ENCODE assay signal across 19 cellular contexts in the genomic region with DNA sequence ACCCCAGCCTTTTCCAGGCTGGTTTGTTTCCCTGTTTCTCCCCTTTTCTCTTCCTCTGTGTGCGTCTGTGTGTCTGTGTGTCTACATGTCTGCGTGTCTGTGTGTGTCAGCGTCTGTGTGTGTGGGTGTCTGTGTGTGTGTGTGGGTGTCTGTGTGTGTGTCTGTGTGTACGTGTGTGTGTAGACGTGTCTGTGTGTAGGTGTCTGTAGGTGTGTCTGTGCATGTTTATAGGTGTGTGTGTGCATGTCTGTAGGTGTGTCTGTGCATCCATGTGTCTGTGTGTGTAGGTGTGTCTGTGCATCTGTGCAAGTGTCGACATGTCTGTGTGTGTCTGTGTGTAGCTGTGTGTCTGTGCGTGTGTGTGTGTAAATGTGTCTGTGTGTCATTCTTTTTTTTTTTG. TPM values are rescaled to one million over a fixed set of nuclear protein-coding genes. Genes with fewer than 3 reads are reported as not detected.
"Had no signal": no experiment of that assay in that cellular context is flagged by ENCODE, and none has a peak within 500 bp of the region (broad histone marks: within the 10 kb centered on the region; RNA-seq: fewer than 3 reads in every experiment).

No MANE protein-coding gene starts in this region.

- H3K79me2 ChIP-seq: hepatocyte had no signal

- H3K27ac Mint-ChIP-seq: activated B cell treated with CpG ODN at 0.5 μM for 24 hours; activated CD8-positive, alpha-beta T cell treated with anti-CD3 and anti-CD28 coated beads, Interleukin-2, amount 10 ng/mL, durations not matched to agents 7 days and 5 days; stimulated activated naive CD8-positive, alpha-beta T cell treated with anti-CD3 and anti-CD28 coated beads, Interleukin-15, amount 100 ng/mL, for 72 hours had no signal

- H3K4me3 ChIP-seq: esophagus muscularis mucosa, hepatocyte, prostate gland, smooth muscle cell, upper lobe of right lung had no signal

- H3K4me3 Mint-ChIP-seq: activated B cell treated with CpG ODN at 0.5 μM for 24 hours; activated CD8-positive, alpha-beta T cell treated with anti-CD3 and anti-CD28 coated beads, Interleukin-2, amount 10 ng/mL, durations not matched to agents 7 days and 5 days; natural killer cell treated with Interleukin-12 subunit alpha and Interleukin-12 subunit beta and Interleukin-15 and Interleukin-18, amount 100 ng/mL, for 72 hours; stimulated activated naive CD8-positive, alpha-beta T cell treated with anti-CD3 and anti-CD28 coated beads, Interleukin-15, amount 100 ng/mL, for 72 hours had no signal

- H3K9me3 Mint-ChIP-seq: activated B cell treated with CpG ODN at 0.5 μM for 24 hours; natural killer cell treated with Interleukin-12 subunit alpha and Interleukin-12 subunit beta and Interleukin-15 and Interleukin-18, amount 100 ng/mL, for 72 hours; stimulated activated naive CD8-positive, alpha-beta T cell treated with anti-CD3 and anti-CD28 coated beads, Interleukin-15, amount 100 ng/mL, for 72 hours had no signal

- H3K36me3 ChIP-seq: esophagus muscularis mucosa, prostate gland, upper lobe of right lung had no signal

- H3K27me3 ChIP-seq: hepatocyte had no signal

- DNase-seq: activated B cell treated with CpG ODN at 0.5 μM for 24 hours; activated CD4-positive, alpha-beta T cell treated with anti-CD3 and anti-CD28 coated beads for 48 hours; activated CD8-positive, alpha-beta memory T cell treated with anti-CD3 and anti-CD28 coated beads, Interleukin-2, amount 50 U/mL, for 4 hours; activated CD8-positive, alpha-beta T cell treated with anti-CD3 and anti-CD28 coated beads, Interleukin-2, amount 10 ng/mL, durations not matched to agents 7 days and 5 days; activated gamma-delta T cell treated with Interleukin-2 at 50 U/mL for 16 hours; stimulated activated naive CD8-positive, alpha-beta T cell treated with anti-CD3 and anti-CD28 coated beads, Interleukin-15, amount 100 ng/mL, for 72 hours; upper lobe of right lung had no signal

- H3K4me2 ChIP-seq: hepatocyte, smooth muscle cell had no signal

- H3K4me1 ChIP-seq: prostate gland, upper lobe of right lung had no signal

- H3K9me3 ChIP-seq: esophagus muscularis mucosa, prostate gland, upper lobe of right lung had no signal

- H2AFZ ChIP-seq: hepatocyte had no signal

- ATAC-seq: activated CD8-positive, alpha-beta T cell treated with anti-CD3 and anti-CD28 coated beads, Interleukin-2, amount 10 ng/mL, durations not matched to agents 7 days and 5 days; natural killer cell treated with Interleukin-12 subunit alpha and Interleukin-12 subunit beta and Interleukin-15 and Interleukin-18, amount 100 ng/mL, for 72 hours; right cardiac atrium; stimulated activated naive CD8-positive, alpha-beta T cell treated with anti-CD3 and anti-CD28 coated beads, Interleukin-15, amount 100 ng/mL, for 72 hours; upper lobe of right lung had no signal

- FAIRE-seq: colon, endometrium had no signal

- H3K36me3 Mint-ChIP-seq: natural killer cell treated with Interleukin-12 subunit alpha and Interleukin-12 subunit beta and Interleukin-15 and Interleukin-18, amount 100 ng/mL, for 72 hours had no signal

- H3K27ac ChIP-seq: esophagus muscularis mucosa, hepatocyte, prostate gland, upper lobe of right lung had no signal

RNA-seq across cellular contexts. Expression of gene TTLL10, which starts 3.3 kb away (rescaled TPM):
- total RNA-seq: hepatocyte, kidney epithelial cell, lower leg skin, right cardiac atrium, SK-MEL-5, smooth muscle cell, temporal lobe, upper lobe of right lung had no signal
- polyA plus RNA-seq: smooth muscle cell had no signal

RNA-seq across cellular contexts. Expression of gene TNFRSF18, which starts 29.5 kb away (rescaled TPM):
- total RNA-seq: hepatocyte, SK-MEL-5, temporal lobe had no signal

RNA-seq across cellular contexts. Expression of gene TNFRSF4, which starts 37.0 kb away (rescaled TPM):
- total RNA-seq: hepatocyte, SK-MEL-5, smooth muscle cell, temporal lobe had no signal
- polyA plus RNA-seq: hepatocyte, smooth muscle cell had no signal
